ENCODE assay signal across 10 cellular contexts in genomic region chr2:85445316-85446295, GRCh38. TPM values are rescaled to one million over a fixed set of nuclear protein-coding genes. Genes with fewer than 3 reads are reported as not detected.
DNase-seq lines count a peak whose midpoint lies in the region; ATAC-seq and TF ChIP-seq lines count a peak whose summit lies in the region.
"Had no signal": no experiment of that assay in that cellular context is flagged by ENCODE, and none has a peak within 500 bp of the region (broad histone marks: within the 10 kb centered on the region; RNA-seq: fewer than 3 reads in every experiment).

No MANE protein-coding gene starts in this region.

- no peak for ATAC-seq in HG03196 (IDR thresholded peaks at IDR 0.05; ENCODE audit: unreplicated experiment)
- ATAC-seq: stimulated activated memory B cell treated with anti-CD40 and anti-IgM and Interleukin-4, amounts not matched to agents 10 μg/mL and 1 μg/mL and 100 μg/mL, for 72 hours had no signal

- no peaks in the 10 kb centered on the region for H3K79me2 ChIP-seq in OCI-LY7 (ENCODE audit: insufficient read depth, low read depth, low read length)

- peaks cover 7% of the 10 kb centered on the region for H3K4me1 ChIP-seq in OCI-LY7 (ENCODE audit: insufficient read depth, low read length, poor library complexity, severe bottlenecking)

- H3K27ac ChIP-seq in OCI-LY7 (ENCODE audit: low read depth, low read length, poor library complexity, severe bottlenecking), result no peak overlapping the region

- no peak for TF ChIP-seq CTCF in OCI-LY7 (conservative IDR thresholded peaks at IDR 0.05; ENCODE audit: low read length)
- TF ChIP-seq CTCF in fibroblast of the aortic adventitia (IDR thresholded peaks at IDR 0.05; ENCODE audit: insufficient read depth, low read length), result no peak

- H3K4me3 ChIP-seq in OCI-LY7 (ENCODE audit: low read depth, low read length, poor library complexity, severe bottlenecking) (no peak overlapping the region), fibroblast of the aortic adventitia (ENCODE audit: low read depth, low read length) (no peak overlapping the region)

- H3K4me2 ChIP-seq in OCI-LY7 (ENCODE audit: low read length), result no peak overlapping the region

- DNase-seq in DMS53 (lab: John Stamatoyannopoulos, UW) (peak; percentile 60), OCI-LY7 (ENCODE audit: low spot score) (peak; percentile 22), fibroblast of the aortic adventitia (ENCODE audit: low read depth) (peak; percentile 92), retina (peak; percentile 49), T-helper 2 cell (no peak), CD1c-positive myeloid dendritic cell (ENCODE audit: extremely low spot score) (no peak)
- no peak for DNase-seq in activated T-cell treated with anti-CD3 and anti-CD28 coated beads, Interleukin-2, amount 50 U/mL, for 48 hours
- DNase-seq: activated naive CD4-positive, alpha-beta T cell treated with Interleukin-2 at 50 U/mL for 16 hours had no signal

- no TSS peak for BruUV-seq in OCI-LY7 (replicated peaks; lab: Mats Ljungman, UMichigan)

- no peaks in the 10 kb centered on the region for H3K9me2 ChIP-seq in OCI-LY7 (ENCODE audit: insufficient read depth, low read length)

- POLR2A ChIA-PET in OCI-LY7 (lab: Charles Lee), result interaction anchor here (0.6 to 1.1 kb wide), 3 partner anchors 8 to 27 kb away, joined by 3 to 6 read pairs (median 3); no protein-coding TSS in a partner anchor

- CTCF ChIA-PET in OCI-LY7 (lab: Charles Lee; ENCODE audit: unreplicated experiment), result no interaction called here

- no peak overlapping the region for H2AFZ ChIP-seq in OCI-LY7 (ENCODE audit: low read length)

- H3K36me3 ChIP-seq in OCI-LY7 (ENCODE audit: insufficient read depth, low read length), result no peaks in the 10 kb centered on the region

- H3K9me3 ChIP-seq in OCI-LY7 (ENCODE audit: low read length), result no peaks in the 10 kb centered on the region

- no peaks in the 10 kb centered on the region for H4K20me1 ChIP-seq in OCI-LY7 (ENCODE audit: insufficient read depth, low read length)

- intact Hi-C loops in OCI-LY7 (cut with micrococcal nuclease; ENCODE audit: unreplicated experiment), result no loop called here

RNA-seq across cellular contexts. Expression of gene SH2D6, which starts 27.1 kb away (rescaled TPM):
- total RNA-seq in OCI-LY7 (2014; rRNA removed; shearing (Covaris generic)), result 0.35 and 0.82 TPM in 2 replicates
- total RNA-seq in OCI-LY7 (2022) (2.6 and 3.5 TPM in 2 replicates), fibroblast of the aortic adventitia (ENCODE audit: low replicate concordance) (0.27 TPM in 1 of 2 replicates, not detected in the other)

RNA-seq across cellular contexts. Expression of gene CAPG, which starts 35.4 kb away (rescaled TPM):
- 7.5 and 9.8 TPM in 2 replicates for total RNA-seq in OCI-LY7 (2014; rRNA removed; shearing (Covaris generic))
- 7.9 and 8.1 TPM in 2 replicates for total RNA-seq in OCI-LY7 (2022)
- 131 and 144 TPM in 2 replicates for total RNA-seq in fibroblast of the aortic adventitia (ENCODE audit: low replicate concordance)

Comparison
In these comparisons a context has a peak if more than half of its experiments do, and no peak if none do; other contexts are left out.
1. DNase-seq: peak in DMS53 (single experiment), OCI-LY7 (single experiment), fibroblast of the aortic adventitia (single experiment) and retina (single experiment); none in T-helper 2 cell (0 of 5), CD1c-positive myeloid dendritic cell (single experiment) and activated T-cell treated with anti-CD3 and anti-CD28 coated beads, Interleukin-2, amount 50 U/mL, for 48 hours (0 of 2).
2. RNA of gene CAPG, which starts 35.4 kb away (total RNA-seq): 131 to 144 TPM in fibroblast of the aortic adventitia; 7.5 to 9.8 TPM in OCI-LY7; every median in the first group is over 10 times any median in the second.